In genomic region chr2:87485884-87486283, GRCh38 we compare ENCODE assay signal across 7 cellular contexts.
DNase-seq lines count a peak whose midpoint lies in the region; ATAC-seq and TF ChIP-seq lines count a peak whose summit lies in the region.
"Not testable (repeated sequence)": the region's sequence is repeated elsewhere in the genome, so short reads cannot be mapped to it uniquely, and the experiment has no call there.

No MANE protein-coding gene starts in this region.

- not testable (repeated sequence) for H3K4me3 ChIP-seq in IMR-90 (ENCODE audit: insufficient read depth, low read depth, low read length)
- H3K4me3 ChIP-seq in esophagus muscularis mucosa, result peak overlapping the region; percentile 24 to 33 (median 25)

- H4K5ac ChIP-seq in IMR-90 (ENCODE audit: low read depth, low read length), result not testable (repeated sequence)

- dilution Hi-C loops in IMR-90 (cut with HindIII; ENCODE audit: low sequenced_read_pairs, unreplicated experiment), result not testable (repeated sequence)

- not testable (repeated sequence) for H3K18ac ChIP-seq in IMR-90 (ENCODE audit: low read depth, low read length)

- TF ChIP-seq POLR2A in IMR-90 (IDR thresholded peaks at IDR 0.05; ENCODE audit: low read depth, low read length); esophagus muscularis mucosa (IDR thresholded peaks at IDR 0.05; ENCODE audit: low read depth): not testable (repeated sequence)

- not testable (repeated sequence) for H3K27me3 ChIP-seq in IMR-90 (ENCODE audit: control insufficient read depth, insufficient read depth, low read length); esophagus muscularis mucosa

- in situ Hi-C loops in IMR-90 (cut with MboI; ENCODE audit: low sequenced_read_pairs), result not testable (repeated sequence)

- H2AK9ac ChIP-seq in IMR-90 (replicated peaks; ENCODE audit: low read depth, low read length, poor library complexity), result not testable (repeated sequence)

- H2BK15ac ChIP-seq in IMR-90 (ENCODE audit: low read depth, low read length), result not testable (repeated sequence)

- not testable (repeated sequence) for H3K9me1 ChIP-seq in IMR-90 (ENCODE audit: insufficient read depth, low read length)

- H2AK5ac ChIP-seq in IMR-90 (ENCODE audit: low read depth, low read length), result not testable (repeated sequence)

- TF ChIP-seq EP300 in esophagus muscularis mucosa (IDR thresholded peaks at IDR 0.05), result not testable (repeated sequence)

- H3K4me3 Mint-ChIP-seq in activated CD8-positive, alpha-beta T cell treated with anti-CD3 and anti-CD28 coated beads for 36 hours; natural killer cell: not testable (repeated sequence)

- not testable (repeated sequence) for BruUV-seq in IMR-90 (replicated peaks; lab: Mats Ljungman, UMichigan)

- CTCF ChIA-PET in IMR-90 (lab: Yijun Ruan, JAX); activated CD8-positive, alpha-beta T cell treated with anti-CD3 and anti-CD28 coated beads for 36 hours (lab: Charles Lee): not testable (repeated sequence)

- not testable (repeated sequence) for TF ChIP-seq CTCF in IMR-90 (conservative IDR thresholded peaks at IDR 0.05; ENCODE audit: low read depth, low read length); activated CD8-positive, alpha-beta T cell treated with anti-CD3 and anti-CD28 coated beads for 36 hours (IDR thresholded peaks at IDR 0.05); esophagus muscularis mucosa (IDR thresholded peaks at IDR 0.05); natural killer cell (IDR thresholded peaks at IDR 0.05)

- H3K27ac ChIP-seq in IMR-90 (ENCODE audit: insufficient read depth, low read length); esophagus muscularis mucosa (replicated peaks in 1 of 4): not testable (repeated sequence)

- peak overlapping the region; percentile 46 for H3K27ac Mint-ChIP-seq in activated CD8-positive, alpha-beta T cell treated with anti-CD3 and anti-CD28 coated beads for 36 hours
- peak overlapping the region; percentile 69 to 85 for H3K27ac Mint-ChIP-seq in natural killer cell

- not testable (repeated sequence) for H3K36me3 ChIP-seq in IMR-90 (ENCODE audit: control insufficient read depth, insufficient read depth, low read length); esophagus muscularis mucosa

- not testable (repeated sequence) for H3K9me3 ChIP-seq in IMR-90 (ENCODE audit: control insufficient read depth, insufficient read depth, low read length); esophagus muscularis mucosa

- H3K4me1 Mint-ChIP-seq in activated CD8-positive, alpha-beta T cell treated with anti-CD3 and anti-CD28 coated beads for 36 hours (ENCODE audit: low read depth), result peaks cover 35% of the 10 kb centered on the region
- H3K4me1 Mint-ChIP-seq in natural killer cell, result not testable (repeated sequence)

- H4K91ac ChIP-seq in IMR-90 (ENCODE audit: insufficient read depth, low read depth, low read length), result not testable (repeated sequence)

- not testable (repeated sequence) for H2AFZ ChIP-seq in IMR-90 (replicated peaks; ENCODE audit: low read length, poor library complexity)

- H2BK5ac ChIP-seq in IMR-90 (ENCODE audit: low read depth, low read length, poor library complexity, severe bottlenecking), result not testable (repeated sequence)

- 0 out of 2 replicates have a peak overlapping the region, but pooled peaks have one; percentile 74 for H3K4me2 ChIP-seq in IMR-90 (ENCODE audit: low read depth, low read length)

- POLR2A ChIA-PET in IMR-90 (lab: Charles Lee; ENCODE audit: unreplicated experiment); activated CD8-positive, alpha-beta T cell treated with anti-CD3 and anti-CD28 coated beads for 36 hours (lab: Charles Lee): not testable (repeated sequence)

- H3K56ac ChIP-seq in IMR-90 (ENCODE audit: extremely low read depth, insufficient read depth, low read length), result not testable (repeated sequence)

- peaks cover 68% of the 10 kb centered on the region for H4K20me1 ChIP-seq in IMR-90 (ENCODE audit: insufficient read depth, low read length)

- not testable (repeated sequence) for H3K9me3 Mint-ChIP-seq in activated CD8-positive, alpha-beta T cell treated with anti-CD3 and anti-CD28 coated beads for 36 hours; natural killer cell

- H3K9ac ChIP-seq in IMR-90 (ENCODE audit: low read depth, low read length), result not testable (repeated sequence)

- peak; percentile 91 for ATAC-seq in GM18868 (IDR thresholded peaks at IDR 0.05; ENCODE audit: unreplicated experiment)
- peak; percentile 94 for ATAC-seq in GM21576 (IDR thresholded peaks at IDR 0.05; ENCODE audit: unreplicated experiment)
- ATAC-seq in HG03045 (IDR thresholded peaks at IDR 0.05; ENCODE audit: unreplicated experiment), result peak; percentile 95
- peak; percentile 76 for ATAC-seq in IMR-90 (ENCODE audit: low read depth)
- ATAC-seq in activated CD8-positive, alpha-beta T cell treated with anti-CD3 and anti-CD28 coated beads for 36 hours, result peak; percentile 58
- peak; percentile 92 to 97 (median 95) for ATAC-seq in natural killer cell

- H3K36me3 Mint-ChIP-seq in activated CD8-positive, alpha-beta T cell treated with anti-CD3 and anti-CD28 coated beads for 36 hours (ENCODE audit: low read depth); natural killer cell: not testable (repeated sequence)

- H3K14ac ChIP-seq in IMR-90 (replicated peaks; ENCODE audit: low read depth, low read length), result not testable (repeated sequence)

- not testable (repeated sequence) for H2BK120ac ChIP-seq in IMR-90 (ENCODE audit: low read depth, low read length)

- intact Hi-C loops in IMR-90 (cut with micrococcal nuclease); activated CD8-positive, alpha-beta T cell treated with anti-CD3 and anti-CD28 coated beads for 36 hours (cut with micrococcal nuclease); esophagus muscularis mucosa (cut with DNase I); natural killer cell (cut with micrococcal nuclease): not testable (repeated sequence)

- H3K27me3 Mint-ChIP-seq in activated CD8-positive, alpha-beta T cell treated with anti-CD3 and anti-CD28 coated beads for 36 hours; natural killer cell (ENCODE audit: low read depth in 2 of 2): not testable (repeated sequence)

- not testable (repeated sequence) for TF ChIP-seq RAD21 in IMR-90 (IDR thresholded peaks at IDR 0.05; ENCODE audit: low read length)

- not testable (repeated sequence) for H2BK20ac ChIP-seq in IMR-90 (ENCODE audit: low read depth, low read length)

- DNase-seq in IMR-90; esophagus muscularis mucosa (ENCODE audit: extremely low spot score); natural killer cell: not testable (repeated sequence)
- DNase-seq in activated CD8-positive, alpha-beta T cell treated with anti-CD3 and anti-CD28 coated beads for 36 hours, result peak; percentile 51

- peaks cover 18% of the 10 kb centered on the region for H3K4me1 ChIP-seq in IMR-90 (ENCODE audit: control insufficient read depth, insufficient read depth, low read length)
- H3K4me1 ChIP-seq in esophagus muscularis mucosa, result peaks cover 0 to 17% (median 8%) of the 10 kb centered on the region in 4 donors

- not testable (repeated sequence) for H3K79me1 ChIP-seq in IMR-90 (ENCODE audit: low read depth in 1 of 2, low read length in 2 of 2)

- H4K8ac ChIP-seq in IMR-90 (ENCODE audit: low read depth in 2 of 2, low read length in 2 of 2), result not testable (repeated sequence)

- not testable (repeated sequence) for H3K4ac ChIP-seq in IMR-90 (ENCODE audit: low read depth, low read length)

- WGBS in IMR-90 (ENCODE audit: extremely low coverage in 2 of 2, insufficient read length in 1 of 2), 2 experiments, result no CpG with 5 or more reads among the region's 10 CpGs
- WGBS in esophagus muscularis mucosa, result no CpG with 5 or more reads among the region's 10 CpGs

- not testable (repeated sequence) for H3K23ac ChIP-seq in IMR-90 (ENCODE audit: low read depth, low read length)
